ENCODE assay signal across 30 cellular contexts in genomic region chr7:139991911-139992310, GRCh38.
"Had no signal": no experiment of that assay in that cellular context is flagged by ENCODE, and none has a peak within 500 bp of the region (broad histone marks: within the 10 kb centered on the region; RNA-seq: fewer than 3 reads in every experiment).

No MANE protein-coding gene starts in this region.

- H3K27me3 ChIP-seq: brain microvascular endothelial cell, cardiac muscle cell had no signal

- H3K4me3 ChIP-seq: cardiac muscle cell, PC-9 had no signal

- H3K27ac ChIP-seq: brain microvascular endothelial cell, cardiac muscle cell, PC-9, WERI-Rb-1 had no signal

- H3K36me3 Mint-ChIP-seq: activated CD8-positive, alpha-beta memory T cell treated with anti-CD3 and anti-CD28 coated beads, Interleukin-2, amount 10 ng/mL, durations not matched to agents 7 days and 5 days; activated naive CD8-positive, alpha-beta T cell treated with anti-CD3 and anti-CD28 coated beads for 36 hours had no signal

- H3K27me3 Mint-ChIP-seq: activated CD4-positive, alpha-beta memory T cell treated with anti-CD3 and anti-CD28 coated beads, Interleukin-2, amount 10 ng/mL, durations not matched to agents 7 days and 5 days; activated CD8-positive, alpha-beta memory T cell treated with anti-CD3 and anti-CD28 coated beads, Interleukin-2, amount 10 ng/mL, durations not matched to agents 7 days and 5 days; activated naive CD8-positive, alpha-beta T cell treated with anti-CD3 and anti-CD28 coated beads for 36 hours had no signal

- H3K4me1 Mint-ChIP-seq: activated CD4-positive, alpha-beta memory T cell treated with anti-CD3 and anti-CD28 coated beads, Interleukin-2, amount 10 ng/mL, durations not matched to agents 7 days and 5 days; activated CD8-positive, alpha-beta memory T cell treated with anti-CD3 and anti-CD28 coated beads, Interleukin-2, amount 10 ng/mL, durations not matched to agents 7 days and 5 days had no signal

- ATAC-seq: activated CD8-positive, alpha-beta memory T cell treated with anti-CD3 and anti-CD28 coated beads, Interleukin-2, amount 10 ng/mL, durations not matched to agents 7 days and 5 days had no signal

- H3K9me3 Mint-ChIP-seq: activated CD4-positive, alpha-beta memory T cell treated with anti-CD3 and anti-CD28 coated beads, Interleukin-2, amount 10 ng/mL, durations not matched to agents 7 days and 5 days; activated naive CD8-positive, alpha-beta T cell treated with anti-CD3 and anti-CD28 coated beads for 36 hours had no signal

- DNase-seq: activated CD4-positive, alpha-beta memory T cell treated with anti-CD3 and anti-CD28 coated beads, Interleukin-2, amount 10 ng/mL, durations not matched to agents 7 days and 5 days; activated CD4-positive, alpha-beta T cell treated with anti-CD3 and anti-CD28 coated beads for 1 hour; activated CD4-positive, alpha-beta T cell treated with anti-CD3 and anti-CD28 coated beads for 48 hours; activated CD4-positive, CD25-positive, alpha-beta regulatory T cell; activated CD8-positive, alpha-beta memory T cell treated with anti-CD3 and anti-CD28 coated beads for 24 hours; activated CD8-positive, alpha-beta memory T cell treated with anti-CD3 and anti-CD28 coated beads, Interleukin-2, amount 10 ng/mL, durations not matched to agents 7 days and 5 days; activated CD8-positive, alpha-beta memory T cell treated with anti-CD3 and anti-CD28 coated beads, Interleukin-2, amount 50 U/mL, for 48 hours; activated effector memory CD4-positive, alpha-beta T cell treated with anti-CD3 and anti-CD28 coated beads, Interleukin-2, amount 50 U/mL, for 16 hours; activated naive CD4-positive, alpha-beta T cell; activated naive CD4-positive, alpha-beta T cell treated with anti-CD3 and anti-CD28 coated beads, Interleukin-2, amount 50 U/mL, for 16 hours; activated naive CD8-positive, alpha-beta T cell treated with anti-CD3 and anti-CD28 coated beads for 36 hours; activated T-cell treated with anti-CD3 and anti-CD28 coated beads, Interleukin-2, amount 50 U/mL, for 48 hours; amniotic stem cell; aorta; brain microvascular endothelial cell; NCI-H187; NCI-H2029 treated with DMSO at 0.1 percent for 48 hours; NCI-H2171; NCI-H510A; NCI-H526; NCI-H748 treated with DMSO at 0.1 percent for 48 hours; PC-9; Right ventricle myocardium superior; SW 1271; T-helper 1 cell; T-helper 2 cell; T-helper 9 cell; WERI-Rb-1 had no signal

- FAIRE-seq: RCC 7860 had no signal

- H3K36me3 ChIP-seq: brain microvascular endothelial cell, cardiac muscle cell, WERI-Rb-1 had no signal

- H3K27ac Mint-ChIP-seq: activated CD4-positive, alpha-beta memory T cell treated with anti-CD3 and anti-CD28 coated beads, Interleukin-2, amount 10 ng/mL, durations not matched to agents 7 days and 5 days; activated CD8-positive, alpha-beta memory T cell treated with anti-CD3 and anti-CD28 coated beads, Interleukin-2, amount 10 ng/mL, durations not matched to agents 7 days and 5 days; activated naive CD8-positive, alpha-beta T cell treated with anti-CD3 and anti-CD28 coated beads for 36 hours had no signal

- H3K4me3 Mint-ChIP-seq: activated CD4-positive, alpha-beta memory T cell treated with anti-CD3 and anti-CD28 coated beads, Interleukin-2, amount 10 ng/mL, durations not matched to agents 7 days and 5 days; activated CD8-positive, alpha-beta memory T cell treated with anti-CD3 and anti-CD28 coated beads, Interleukin-2, amount 10 ng/mL, durations not matched to agents 7 days and 5 days; activated naive CD8-positive, alpha-beta T cell treated with anti-CD3 and anti-CD28 coated beads for 36 hours had no signal
